In the genomic region with DNA sequence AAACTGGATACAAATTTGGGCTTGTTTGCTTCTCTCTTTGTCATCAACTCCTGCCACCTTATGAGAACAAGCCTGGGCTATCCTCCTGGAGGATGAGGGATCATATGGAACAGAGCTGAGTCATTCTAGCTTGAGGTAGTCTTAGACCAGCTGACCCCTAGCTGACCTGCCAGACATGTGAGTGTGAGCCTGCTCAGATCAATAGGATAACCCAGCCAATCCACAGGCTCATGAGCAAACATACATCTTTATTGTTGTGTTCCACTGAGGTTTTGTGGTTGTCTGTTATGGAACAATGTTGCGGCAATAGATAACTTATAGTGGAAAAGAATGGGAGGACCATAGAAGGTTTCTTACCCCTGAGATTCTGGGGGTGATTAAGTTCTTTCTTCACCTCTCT, we compare ENCODE assay signal across 16 cellular contexts. TPM values are rescaled to one million over a fixed set of nuclear protein-coding genes. Genes with fewer than 3 reads are reported as not detected.
"Had no signal": no experiment of that assay in that cellular context is flagged by ENCODE, and none has a peak within 500 bp of the region (broad histone marks: within the 10 kb centered on the region; RNA-seq: fewer than 3 reads in every experiment).

No MANE protein-coding gene starts in this region.

- H3K27me3 ChIP-seq: adrenal gland, colonic mucosa, pancreas, sigmoid colon had no signal

- H3K4me3 Mint-ChIP-seq: activated naive CD4-positive, alpha-beta T cell treated with anti-CD3 and anti-CD28 coated beads, Interleukin-2, amount 10 ng/mL, durations not matched to agents 7 days and 5 days; naive thymus-derived CD4-positive, alpha-beta T cell had no signal

- H3K36me3 ChIP-seq: adrenal gland, colonic mucosa, lower lobe of right lung, pancreas, sigmoid colon, spleen had no signal

- H3K36me3 Mint-ChIP-seq: activated naive CD4-positive, alpha-beta T cell treated with anti-CD3 and anti-CD28 coated beads, Interleukin-2, amount 10 ng/mL, durations not matched to agents 7 days and 5 days; naive thymus-derived CD4-positive, alpha-beta T cell had no signal

- H3K27ac Mint-ChIP-seq: activated naive CD4-positive, alpha-beta T cell treated with anti-CD3 and anti-CD28 coated beads, Interleukin-2, amount 10 ng/mL, durations not matched to agents 7 days and 5 days; naive thymus-derived CD4-positive, alpha-beta T cell had no signal

- ATAC-seq: left colon; lower lobe of right lung; mucosa of descending colon; naive thymus-derived CD4-positive, alpha-beta T cell; pancreas had no signal

- H3K4me3 ChIP-seq: adrenal gland, colonic mucosa, lower lobe of right lung, mucosa of descending colon, pancreas, sigmoid colon, spleen had no signal

- H3K9me3 ChIP-seq: adrenal gland, colonic mucosa, lower lobe of right lung, mucosa of descending colon, pancreas, sigmoid colon, spleen had no signal

- H3K4me1 ChIP-seq: adrenal gland, colonic mucosa had no signal

- H3K27ac ChIP-seq: adrenal gland, colonic mucosa, lower lobe of right lung, pancreas, sigmoid colon, spleen had no signal

- DNase-seq: activated CD4-positive, alpha-beta T cell treated with anti-CD3 and anti-CD28 coated beads, Interleukin-2, amount 50 U/mL, for 48 hours; activated CD4-positive, CD25-positive, alpha-beta regulatory T cell treated with anti-CD3 and anti-CD28 coated beads, Interleukin-2, amount 50 U/mL, for 72 hours; activated naive CD4-positive, alpha-beta T cell treated with anti-CD3 and anti-CD28 coated beads, Interleukin-2, amount 10 ng/mL, durations not matched to agents 7 days and 5 days; adrenal gland; caudate nucleus; colonic mucosa; head of caudate nucleus; left colon; lower lobe of right lung; mucosa of descending colon; naive thymus-derived CD4-positive, alpha-beta T cell; pancreas; sigmoid colon; spleen; SW 1271 had no signal

- H3K9me3 Mint-ChIP-seq: activated naive CD4-positive, alpha-beta T cell treated with anti-CD3 and anti-CD28 coated beads, Interleukin-2, amount 10 ng/mL, durations not matched to agents 7 days and 5 days; naive thymus-derived CD4-positive, alpha-beta T cell had no signal

- H3K4me1 Mint-ChIP-seq: activated naive CD4-positive, alpha-beta T cell treated with anti-CD3 and anti-CD28 coated beads, Interleukin-2, amount 10 ng/mL, durations not matched to agents 7 days and 5 days had no signal

RNA-seq across cellular contexts. Expression of gene FAM180A, which starts 54.5 kb away (rescaled TPM):
- total RNA-seq: frontal cortex; naive thymus-derived CD4-positive, alpha-beta T cell had no signal
- polyA plus RNA-seq: naive thymus-derived CD4-positive, alpha-beta T cell had no signal
